27 cellular contexts compared by ENCODE assay signal in genomic region chr12:131910302-131911110, GRCh38. TPM values are rescaled to one million over a fixed set of nuclear protein-coding genes. Genes with fewer than 3 reads are reported as not detected.
DNase-seq lines count a peak whose midpoint lies in the region; ATAC-seq, FAIRE-seq and TF ChIP-seq lines count a peak whose summit lies in the region.
"Had no signal": no experiment of that assay in that cellular context is flagged by ENCODE, and none has a peak within 500 bp of the region (broad histone marks: within the 10 kb centered on the region; RNA-seq: fewer than 3 reads in every experiment).

No MANE protein-coding gene starts in this region.

- CTCF ChIA-PET in HepG2 (lab: Yijun Ruan, JAX; ENCODE audit: low intra/inter-chr PET ratio, low total read pairs) (no interaction called here), PC-3 (lab: Charles Lee) (no interaction called here)

- 96% methylated on average over 7 of the region's 25 CpGs for WGBS in HepG2 (ENCODE audit: low lambda C conversion rate)
- 79% methylated on average over 2 of the region's 25 CpGs for WGBS in right lobe of liver (ENCODE audit: insufficient coverage, low coverage, low lambda C conversion rate, missing lambda C conversion rate)

- intact Hi-C loops in HepG2 (cut with micrococcal nuclease; ENCODE audit: unreplicated experiment) (loop anchor here (5.0 kb wide), 1 partner anchor 58 kb away; no protein-coding TSS in a partner anchor), right lobe of liver (cut with DNase I) (no loop called here), PC-3 (cut with micrococcal nuclease) (no loop called here), head of caudate nucleus (cut with DNase I) (no loop called here)

- H3K27ac ChIP-seq in HepG2 (ENCODE audit: extremely low read length, insufficient read depth, low read length) (no peak overlapping the region), right lobe of liver (no peak overlapping the region), PC-3 (ENCODE audit: low read length) (no peak overlapping the region)
- H3K27ac ChIP-seq: GM23248, ovary, SK-N-MC, uterus had no signal

- H3K4me2 ChIP-seq in HepG2 (ENCODE audit: low read depth, low read length) (no peak overlapping the region), PC-3 (ENCODE audit: low read length) (no peak overlapping the region)

- H3F3A ChIP-seq in PC-3 (ENCODE audit: low read length, unreplicated experiment), result no peaks in the 10 kb centered on the region

- H3K36me3 ChIP-seq in HepG2 (replicated peaks in 1 of 2; ENCODE audit: control insufficient read depth in 1 of 2, insufficient read depth in 2 of 2, low read length in 2 of 2) (peaks cover 26 to 45% of the 10 kb centered on the region in 2 experiments; a peak in 4 of 5 replicates), right lobe of liver (peaks cover 0 to 80% (median 41%) of the 10 kb centered on the region in 4 donors), PC-3 (ENCODE audit: low read depth, low read length) (peaks cover 33% of the 10 kb centered on the region)
- H3K36me3 ChIP-seq: uterus had no signal

- BruUV-seq in HepG2 (replicated peaks; lab: Mats Ljungman, UMichigan), result no TSS peak
- BruUV-seq in PC-3 (replicated peaks; lab: Mats Ljungman, UMichigan), result no TSS peak

- in situ Hi-C loops in HepG2 (cut with HindIII; ENCODE audit: extremely low pct_ligation_motif_present, low pct_unique_long_range_greater_than_20kb), result no loop called here
- in situ Hi-C loops in G401 (cut with HindIII; ENCODE audit: low sequenced_read_pairs), result no loop called here

- ATAC-seq in HepG2, result no peak
- ATAC-seq in right lobe of liver, result no peak
- ATAC-seq in PC-3, result peak; percentile 35
- ATAC-seq in HG02571 (IDR thresholded peaks at IDR 0.05; ENCODE audit: unreplicated experiment), result no peak
- ATAC-seq: activated CD4-positive, CD25-positive, alpha-beta regulatory T cell treated with anti-CD3 and anti-CD28 coated beads, Interleukin-2, amount 50 U/mL, for 24 hours; esophagus mucosa; K562; left colon had no signal

- no peak overlapping the region for H3K4me3 ChIP-seq in HepG2 (replicated peaks in 1 of 3; ENCODE audit: insufficient read depth in 1 of 3, low read depth in 2 of 3, low read length in 3 of 3)
- no peak overlapping the region for H3K4me3 ChIP-seq in right lobe of liver
- H3K4me3 ChIP-seq in PC-3 (ENCODE audit: low read length), result no peak overlapping the region
- H3K4me3 ChIP-seq: GM23248, K562, ovary, SK-N-MC, stomach, uterus had no signal

- H3K79me2 ChIP-seq in HepG2 (ENCODE audit: insufficient read depth, low read length) (no peaks in the 10 kb centered on the region), PC-3 (ENCODE audit: low read length) (peaks cover 2% of the 10 kb centered on the region; the same call in 1 of the 2 replicates)

- TF ChIP-seq RAD21 in HepG2 (CRISPR knock-in tag; IDR thresholded peaks at IDR 0.05), result no peak

- POLR2A ChIA-PET in HepG2 (lab: Yijun Ruan, JAX) (no interaction called here), PC-3 (lab: Charles Lee; ENCODE audit: unreplicated experiment) (no interaction called here)

- H3K9me3 ChIP-seq in HepG2 (ENCODE audit: low read length), result no peaks in the 10 kb centered on the region
- no peaks in the 10 kb centered on the region for H3K9me3 ChIP-seq in right lobe of liver
- H3K9me3 ChIP-seq in PC-3 (ENCODE audit: low read length), result no peaks in the 10 kb centered on the region
- H3K9me3 ChIP-seq: ovary, stomach, uterus had no signal

- TF ChIP-seq CTCF in HepG2 (CRISPR knock-in tag; IDR thresholded peaks at IDR 0.05) (no peak), right lobe of liver (IDR thresholded peaks at IDR 0.05) (no peak), PC-3 (conservative IDR thresholded peaks at IDR 0.05; ENCODE audit: low read depth, low read length) (no peak)

- DNase-seq in HepG2 (ENCODE audit: low spot score) (no peak), right lobe of liver (no peak), PC-3 (peak; percentile 53), head of caudate nucleus (peak in 39 of 42 donors; percentile 34 to 83 (median 65)), G401 (ENCODE audit: low spot score) (no peak), Kasumi-1 (lab: John Stamatoyannopoulos, UW) (no peak), DMS114 treated with DMSO at 0.1 percent for 48 hours (lab: John Stamatoyannopoulos, UW; ENCODE audit: unreplicated experiment) (no peak)
- DNase-seq: activated CD4-positive, alpha-beta T cell treated with anti-CD3 and anti-CD28 coated beads, Interleukin-2, amount 50 U/mL, for 4 hours; activated naive CD4-positive, alpha-beta T cell treated with Interleukin-2 at 50 U/mL for 16 hours; C1 segment of cervical spinal cord; dermis blood vessel endothelial cell; foreskin melanocyte; GM23248; left colon; NCI-H1105; NCI-H187; NCI-H2171; NCI-H510A treated with DMSO at 0.1 percent for 48 hours; stimulated activated CD4-positive, alpha-beta T cell treated with anti-CD3 and anti-CD28 coated beads, Interleukin-2, amount 100 ng/mL, for 48 hours; stomach had no signal

- no peak for TF ChIP-seq POLR2A in HepG2 (IDR thresholded peaks at IDR 0.05; ENCODE audit: insufficient read depth in 1 of 2, low read depth in 2 of 2, low read length in 2 of 2)
- no peak for TF ChIP-seq POLR2A in right lobe of liver (IDR thresholded peaks at IDR 0.05)

- no peaks in the 10 kb centered on the region for H3K9me2 ChIP-seq in PC-3 (replicated peaks; ENCODE audit: low read length)

- no peak for FAIRE-seq in HepG2 (lab: Jason Lieb, UNC)
- FAIRE-seq: K562 had no signal

- TF ChIP-seq EP300 in HepG2 (IDR thresholded peaks at IDR 0.05; ENCODE audit: low read depth in 2 of 2, low read length in 2 of 2), result no peak
- no peak for TF ChIP-seq EP300 in HepG2 (CRISPR knock-in tag; IDR thresholded peaks at IDR 0.05; ENCODE audit: borderline replicate concordance)

- H4K20me1 ChIP-seq in HepG2 (ENCODE audit: insufficient read depth, low read length) (0 out of 2 replicates have a peak, but pooled peaks cover 8% of the 10 kb centered on the region), PC-3 (ENCODE audit: low read length) (no peaks in the 10 kb centered on the region)

- no peak overlapping the region for H2AFZ ChIP-seq in HepG2 (ENCODE audit: low read length)
- no peak overlapping the region for H2AFZ ChIP-seq in PC-3 (ENCODE audit: low read length)
- H2AFZ ChIP-seq: GM23248 had no signal

- peaks cover 11% of the 10 kb centered on the region; the same call in 1 of the 2 replicates for H3K4me1 ChIP-seq in HepG2 (ENCODE audit: insufficient read depth, low read length)
- no peaks in the 10 kb centered on the region for H3K4me1 ChIP-seq in right lobe of liver
- peaks cover 25% of the 10 kb centered on the region for H3K4me1 ChIP-seq in PC-3 (ENCODE audit: insufficient read depth, low read length)
- H3K4me1 ChIP-seq: uterus had no signal

- H3K27me3 ChIP-seq in HepG2 (ENCODE audit: control insufficient read depth in 1 of 2, insufficient read depth in 2 of 2, low read length in 2 of 2), result no peaks in the 10 kb centered on the region
- H3K27me3 ChIP-seq in right lobe of liver, result no peaks in the 10 kb centered on the region
- no peaks in the 10 kb centered on the region for H3K27me3 ChIP-seq in PC-3 (ENCODE audit: low read length)
- H3K27me3 ChIP-seq: ovary, stomach, uterus had no signal

- H3K9ac ChIP-seq in HepG2 (ENCODE audit: insufficient read depth, low read depth, low read length), result no peak overlapping the region
- no peak overlapping the region for H3K9ac ChIP-seq in PC-3 (ENCODE audit: low read length)
- H3K9ac ChIP-seq: GM23248 had no signal

RNA-seq across cellular contexts. Expression of gene ULK1, which starts 16.1 kb away (rescaled TPM):
- total RNA-seq in HepG2 (2016; rRNA removed; fragmentation: Illumina TruSeq; extraction: Trizol), result 1.7 and 2.8 TPM in 2 replicates
- 1.9 and 2.4 TPM in 2 replicates for total RNA-seq in HepG2 (2016; cell fraction: cytosol; rRNA removed; fragmentation: Illumina TruSeq; extraction: Trizol; ENCODE audit: low read depth)
- 1.6 and 3.3 TPM in 2 replicates for total RNA-seq in HepG2 (2016; cell fraction: insoluble cytoplasmic fraction; rRNA removed; fragmentation: Illumina TruSeq; extraction: Trizol)
- 1.7 and 2.8 TPM in 2 replicates for total RNA-seq in HepG2 (2016; cell fraction: membrane; rRNA removed; fragmentation: Illumina TruSeq; extraction: Trizol)
- total RNA-seq in HepG2 (2016; cell fraction: nucleus; rRNA removed; fragmentation: Illumina TruSeq; extraction: Trizol), result 4.9 and 6.0 TPM in 2 replicates
- 10.1 and 13.9 TPM in 2 replicates for polyA plus RNA-seq in HepG2 (2011; rRNA removed)
- 2.2 and 3.2 TPM in 2 replicates for polyA plus RNA-seq in HepG2 (2011; cell fraction: cytosol; rRNA removed)
- 132 and 157 TPM in 2 replicates for polyA plus RNA-seq in HepG2 (2011; cell fraction: nucleus; rRNA removed)
- 16.0 and 35.4 TPM in 2 replicates for polyA plus RNA-seq in HepG2 (2012)
- 0.21 and 0.24 TPM in 2 replicates for polyA plus RNA-seq in HepG2 (2016; cell fraction: cytosol; fragmentation: Illumina TruSeq; extraction: Trizol; ENCODE audit: low read depth)
- 3.6 and 5.0 TPM in 2 replicates for polyA plus RNA-seq in HepG2 (2016; cell fraction: insoluble cytoplasmic fraction; fragmentation: Illumina TruSeq; extraction: Trizol; ENCODE audit: low read depth)
- 0.60 and 0.72 TPM in 2 replicates for polyA plus RNA-seq in HepG2 (2016; cell fraction: membrane; fragmentation: Illumina TruSeq; extraction: Trizol; ENCODE audit: low read depth)
- polyA plus RNA-seq in HepG2 (2016; cell fraction: nucleus; fragmentation: Illumina TruSeq; extraction: Trizol; ENCODE audit: insufficient read depth, low read depth), result 27.6 and 31.1 TPM in 2 replicates
- polyA minus RNA-seq in HepG2 (2011; rRNA and poly(A)+ RNA removed; ENCODE audit: low replicate concordance), result 11.3 and 13.5 TPM in 2 replicates
- 7.8 and 10.2 TPM in 2 replicates for polyA minus RNA-seq in HepG2 (2011; cell fraction: cytosol; rRNA and poly(A)+ RNA removed)
- 15.5 and 17.8 TPM in 2 replicates for polyA minus RNA-seq in HepG2 (2011; cell fraction: nucleus; rRNA and poly(A)+ RNA removed)
- 10 to 100 TPM; 14.5 to 39.0 (median 20.5) TPM for total RNA-seq in right lobe of liver
- total RNA-seq in PC-3 (2014; rRNA removed), result 15.7 and 29.5 TPM in 2 replicates
- total RNA-seq in G401 (2014; rRNA removed; shearing (Covaris generic)), result 2.3 and 11.1 TPM in 2 replicates

RNA-seq across cellular contexts. Expression of gene PUS1, which starts 18.6 kb away (rescaled TPM):
- 23.5 and 24.7 TPM in 2 replicates for total RNA-seq in HepG2 (2016; rRNA removed; fragmentation: Illumina TruSeq; extraction: Trizol)
- 6.6 and 7.1 TPM in 2 replicates for total RNA-seq in HepG2 (2016; cell fraction: cytosol; rRNA removed; fragmentation: Illumina TruSeq; extraction: Trizol; ENCODE audit: low read depth)
- 21.9 and 25.6 TPM in 2 replicates for total RNA-seq in HepG2 (2016; cell fraction: insoluble cytoplasmic fraction; rRNA removed; fragmentation: Illumina TruSeq; extraction: Trizol)
- total RNA-seq in HepG2 (2016; cell fraction: membrane; rRNA removed; fragmentation: Illumina TruSeq; extraction: Trizol), result 11.7 and 15.8 TPM in 2 replicates
- 22.3 and 22.5 TPM in 2 replicates for total RNA-seq in HepG2 (2016; cell fraction: nucleus; rRNA removed; fragmentation: Illumina TruSeq; extraction: Trizol)
- polyA plus RNA-seq in HepG2 (2011; rRNA removed), result 19.2 and 28.3 TPM in 2 replicates
- 18.9 and 22.1 TPM in 2 replicates for polyA plus RNA-seq in HepG2 (2011; cell fraction: cytosol; rRNA removed)
- 51.5 and 61.7 TPM in 2 replicates for polyA plus RNA-seq in HepG2 (2011; cell fraction: nucleus; rRNA removed)
- 16.6 and 23.7 TPM in 2 replicates for polyA plus RNA-seq in HepG2 (2012)
- 6.6 and 8.0 TPM in 2 replicates for polyA plus RNA-seq in HepG2 (2016; cell fraction: cytosol; fragmentation: Illumina TruSeq; extraction: Trizol; ENCODE audit: low read depth)
- polyA plus RNA-seq in HepG2 (2016; cell fraction: insoluble cytoplasmic fraction; fragmentation: Illumina TruSeq; extraction: Trizol; ENCODE audit: low read depth), result 37.8 and 38.4 TPM in 2 replicates
- polyA plus RNA-seq in HepG2 (2016; cell fraction: membrane; fragmentation: Illumina TruSeq; extraction: Trizol; ENCODE audit: low read depth), result 14.2 and 18.7 TPM in 2 replicates
- polyA plus RNA-seq in HepG2 (2016; cell fraction: nucleus; fragmentation: Illumina TruSeq; extraction: Trizol; ENCODE audit: insufficient read depth, low read depth), result 70.5 and 72.7 TPM in 2 replicates
- polyA minus RNA-seq in HepG2 (2011; rRNA and poly(A)+ RNA removed; ENCODE audit: low replicate concordance), result 26.1 and 71.1 TPM in 2 replicates
- polyA minus RNA-seq in HepG2 (2011; cell fraction: cytosol; rRNA and poly(A)+ RNA removed), result 10.4 and 12.3 TPM in 2 replicates
- polyA minus RNA-seq in HepG2 (2011; cell fraction: nucleus; rRNA and poly(A)+ RNA removed), result 31.2 and 34.2 TPM in 2 replicates
- 10 to 100 TPM; 14.7 to 23.1 (median 17.7) TPM for total RNA-seq in right lobe of liver
- 74.0 TPM in 2 replicates for total RNA-seq in PC-3 (2014; rRNA removed)
- total RNA-seq in G401 (2014; rRNA removed; shearing (Covaris generic)), result 44.6 and 61.3 TPM in 2 replicates

RNA-seq across cellular contexts. Expression of gene EP400, which starts 39.2 kb away (rescaled TPM):
- total RNA-seq in HepG2 (2016; rRNA removed; fragmentation: Illumina TruSeq; extraction: Trizol) (5.0 and 8.4 TPM in 2 replicates), right lobe of liver (10 to 100 TPM; 10.9 to 16.3 (median 13.3) TPM), PC-3 (2014; rRNA removed) (20.2 and 30.5 TPM in 2 replicates)
- total RNA-seq in HepG2 (2016; cell fraction: cytosol; rRNA removed; fragmentation: Illumina TruSeq; extraction: Trizol; ENCODE audit: low read depth), result 4.7 TPM in 2 replicates
- 3.7 and 7.0 TPM in 2 replicates for total RNA-seq in HepG2 (2016; cell fraction: insoluble cytoplasmic fraction; rRNA removed; fragmentation: Illumina TruSeq; extraction: Trizol)
- total RNA-seq in HepG2 (2016; cell fraction: membrane; rRNA removed; fragmentation: Illumina TruSeq; extraction: Trizol), result 6.0 and 6.1 TPM in 2 replicates
- total RNA-seq in HepG2 (2016; cell fraction: nucleus; rRNA removed; fragmentation: Illumina TruSeq; extraction: Trizol), result 13.3 and 16.0 TPM in 2 replicates
- 4.2 and 4.9 TPM in 2 replicates for polyA plus RNA-seq in HepG2 (2011; rRNA removed)
- polyA plus RNA-seq in HepG2 (2011; cell fraction: cytosol; rRNA removed), result 2.4 and 3.4 TPM in 2 replicates
- 23.5 and 23.6 TPM in 2 replicates for polyA plus RNA-seq in HepG2 (2011; cell fraction: nucleus; rRNA removed)
- 16.1 and 16.9 TPM in 2 replicates for polyA plus RNA-seq in HepG2 (2012)
- polyA plus RNA-seq in HepG2 (2016; cell fraction: cytosol; fragmentation: Illumina TruSeq; extraction: Trizol; ENCODE audit: low read depth), result 1.1 TPM in 2 replicates
- 11.0 and 15.9 TPM in 2 replicates for polyA plus RNA-seq in HepG2 (2016; cell fraction: insoluble cytoplasmic fraction; fragmentation: Illumina TruSeq; extraction: Trizol; ENCODE audit: low read depth)
- polyA plus RNA-seq in HepG2 (2016; cell fraction: membrane; fragmentation: Illumina TruSeq; extraction: Trizol; ENCODE audit: low read depth), result 2.6 and 2.7 TPM in 2 replicates
- 43.2 and 47.1 TPM in 2 replicates for polyA plus RNA-seq in HepG2 (2016; cell fraction: nucleus; fragmentation: Illumina TruSeq; extraction: Trizol; ENCODE audit: insufficient read depth, low read depth)
- polyA minus RNA-seq in HepG2 (2011; rRNA and poly(A)+ RNA removed; ENCODE audit: low replicate concordance), result 7.5 and 11.1 TPM in 2 replicates
- 7.5 and 8.3 TPM in 2 replicates for polyA minus RNA-seq in HepG2 (2011; cell fraction: cytosol; rRNA and poly(A)+ RNA removed)
- 16.2 and 18.8 TPM in 2 replicates for polyA minus RNA-seq in HepG2 (2011; cell fraction: nucleus; rRNA and poly(A)+ RNA removed)
- total RNA-seq in G401 (2014; rRNA removed; shearing (Covaris generic)), result 5.2 and 5.5 TPM in 2 replicates

Comparison
In these comparisons a context has a peak if more than half of its experiments do, and no peak if none do; other contexts are left out.
1. DNase-seq: peak in PC-3 (single experiment) and head of caudate nucleus (39 of 42); none in HepG2 (single experiment), right lobe of liver (0 of 3), G401 (single experiment), Kasumi-1 (0 of 2) and DMS114 treated with DMSO at 0.1 percent for 48 hours (single experiment).